In genomic region chr15:28738590-28739292, GRCh38 we compare ENCODE assay signal across 7 cellular contexts. TPM values are rescaled to one million over a fixed set of nuclear protein-coding genes. Genes with fewer than 3 reads are reported as not detected.
DNase-seq lines count a peak whose midpoint lies in the region; ATAC-seq and TF ChIP-seq lines count a peak whose summit lies in the region.
"Not testable (repeated sequence)": the region's sequence is repeated elsewhere in the genome, so short reads cannot be mapped to it uniquely, and the experiment has no call there.

No MANE protein-coding gene starts in this region.

- ATAC-seq in GM18867 (IDR thresholded peaks at IDR 0.05; ENCODE audit: unreplicated experiment) (peak; percentile 55), HG02678 (IDR thresholded peaks at IDR 0.05; ENCODE audit: unreplicated experiment) (peak; percentile 42)
- ATAC-seq in psoas muscle = not testable (repeated sequence)

- POLR2A ChIA-PET in activated CD4-positive, alpha-beta T cell treated with anti-CD3 and anti-CD28 coated beads, Interleukin-2, amount 10 ng/mL, durations not matched to agents 7 days and 5 days (lab: Charles Lee) = not testable (repeated sequence)

- H3F3A ChIP-seq in Loucy (ENCODE audit: low read depth) = not testable (repeated sequence)

- H3K4me1 ChIP-seq in Loucy (ENCODE audit: insufficient read depth, low read length, poor library complexity, severe bottlenecking); right atrium auricular region; psoas muscle: not testable (repeated sequence)

- H3K27ac Mint-ChIP-seq in activated CD4-positive, alpha-beta T cell treated with anti-CD3 and anti-CD28 coated beads, Interleukin-2, amount 10 ng/mL, durations not matched to agents 7 days and 5 days = peak overlapping the region; percentile 88

- WGBS in psoas muscle, 3 donors = 11 to 29% (median 27%) methylated on average over 7 to 8 of the region's 9 CpGs

- not testable (repeated sequence) for H3K27ac ChIP-seq in brain microvascular endothelial cell
- peak overlapping the region; percentile 71 to 82 for H3K27ac ChIP-seq in right atrium auricular region
- peak overlapping the region; percentile 60 for H3K27ac ChIP-seq in psoas muscle

- H3K27me3 ChIP-seq in Loucy (ENCODE audit: insufficient read depth, low read length, poor library complexity, severe bottlenecking); brain microvascular endothelial cell (replicated peaks); right atrium auricular region; psoas muscle (ENCODE audit: insufficient read depth in 3 of 3, low read length in 2 of 3): not testable (repeated sequence)

- H3K4me3 ChIP-seq in Loucy (ENCODE audit: low read length, poor library complexity, severe bottlenecking) (peak overlapping the region; percentile 35), brain microvascular endothelial cell (ENCODE audit: low read depth, low read length) (peak overlapping the region; percentile 38), right atrium auricular region (peak overlapping the region; percentile 31 to 56), psoas muscle (peak overlapping the region; percentile 63)

- DNase-seq in activated CD4-positive, alpha-beta T cell treated with anti-CD3 and anti-CD28 coated beads, Interleukin-2, amount 10 ng/mL, durations not matched to agents 7 days and 5 days = peak; percentile 60
- not testable (repeated sequence) for DNase-seq in brain microvascular endothelial cell; right atrium auricular region (ENCODE audit: low spot score); psoas muscle

- not testable (repeated sequence) for H3K9me3 ChIP-seq in Loucy (ENCODE audit: insufficient read depth, low read depth, low read length); right atrium auricular region; psoas muscle

- peaks cover 14% of the 10 kb centered on the region for H3K27me3 Mint-ChIP-seq in activated CD4-positive, alpha-beta T cell treated with anti-CD3 and anti-CD28 coated beads, Interleukin-2, amount 10 ng/mL, durations not matched to agents 7 days and 5 days

- intact Hi-C loops in psoas muscle (cut with DNase I) = not testable (repeated sequence)

- not testable (repeated sequence) for H3K9me2 ChIP-seq in Loucy (replicated peaks; ENCODE audit: low read depth, low read length)

- in situ Hi-C loops in brain microvascular endothelial cell (cut with HindIII; ENCODE audit: low pct_ligation_motif_present, low sequenced_read_pairs) = not testable (repeated sequence)

- H2AFZ ChIP-seq in Loucy (ENCODE audit: low read length) = not testable (repeated sequence)

- not testable (repeated sequence) for H3K79me2 ChIP-seq in Loucy (ENCODE audit: insufficient read depth, low read length)

- peak overlapping the region; percentile 51 for H3K4me2 ChIP-seq in Loucy (ENCODE audit: low read depth, low read length, poor library complexity, severe bottlenecking)

- not testable (repeated sequence) for H3K9ac ChIP-seq in Loucy (ENCODE audit: low read depth, low read length, poor library complexity, severe bottlenecking)

- H3K36me3 ChIP-seq in Loucy (ENCODE audit: insufficient read depth, low read length); brain microvascular endothelial cell (replicated peaks); right atrium auricular region; psoas muscle (ENCODE audit: insufficient read depth in 1 of 2, low read depth in 1 of 2): not testable (repeated sequence)

- CTCF ChIA-PET in activated CD4-positive, alpha-beta T cell treated with anti-CD3 and anti-CD28 coated beads, Interleukin-2, amount 10 ng/mL, durations not matched to agents 7 days and 5 days (lab: Charles Lee) = not testable (repeated sequence)

- not testable (repeated sequence) for H4K20me1 ChIP-seq in Loucy (ENCODE audit: insufficient read depth, low read length, poor library complexity, severe bottlenecking)

- peaks cover 12% of the 10 kb centered on the region for H3K4me1 Mint-ChIP-seq in activated CD4-positive, alpha-beta T cell treated with anti-CD3 and anti-CD28 coated beads, Interleukin-2, amount 10 ng/mL, durations not matched to agents 7 days and 5 days

- not testable (repeated sequence) for H3K9me3 Mint-ChIP-seq in activated CD4-positive, alpha-beta T cell treated with anti-CD3 and anti-CD28 coated beads, Interleukin-2, amount 10 ng/mL, durations not matched to agents 7 days and 5 days

- peak overlapping the region; percentile 74 for H3K4me3 Mint-ChIP-seq in activated CD4-positive, alpha-beta T cell treated with anti-CD3 and anti-CD28 coated beads, Interleukin-2, amount 10 ng/mL, durations not matched to agents 7 days and 5 days

- not testable (repeated sequence) for H3K36me3 Mint-ChIP-seq in activated CD4-positive, alpha-beta T cell treated with anti-CD3 and anti-CD28 coated beads, Interleukin-2, amount 10 ng/mL, durations not matched to agents 7 days and 5 days (ENCODE audit: low read depth)

- TF ChIP-seq CTCF in Loucy (conservative IDR thresholded peaks at IDR 0.05; ENCODE audit: low read length); brain microvascular endothelial cell (IDR thresholded peaks at IDR 0.05; ENCODE audit: low read depth, low read length, missing control alignments); right atrium auricular region (IDR thresholded peaks at IDR 0.05); psoas muscle (IDR thresholded peaks at IDR 0.05): not testable (repeated sequence)

RNA-seq across cellular contexts. Expression of gene GOLGA8M, which starts 26.5 kb away (rescaled TPM):
- total RNA-seq in activated CD4-positive, alpha-beta T cell treated with anti-CD3 and anti-CD28 coated beads, Interleukin-2, amount 10 ng/mL, durations not matched to agents 7 days and 5 days = 1 to 10 TPM; 1.7 to 1.8 TPM
- under 1 TPM in 1 of 2 donors, not detected in 1; 0.31 TPM for total RNA-seq in right atrium auricular region
- total RNA-seq in psoas muscle = under 1 TPM; 0.38 to 0.79 (median 0.51) TPM
- polyA plus RNA-seq in psoas muscle = under 1 TPM in 2 of 3 donors, not detected in 1; 0.05 to 0.14 TPM
